1 cellular context compared by ENCODE assay signal in the genomic region with DNA sequence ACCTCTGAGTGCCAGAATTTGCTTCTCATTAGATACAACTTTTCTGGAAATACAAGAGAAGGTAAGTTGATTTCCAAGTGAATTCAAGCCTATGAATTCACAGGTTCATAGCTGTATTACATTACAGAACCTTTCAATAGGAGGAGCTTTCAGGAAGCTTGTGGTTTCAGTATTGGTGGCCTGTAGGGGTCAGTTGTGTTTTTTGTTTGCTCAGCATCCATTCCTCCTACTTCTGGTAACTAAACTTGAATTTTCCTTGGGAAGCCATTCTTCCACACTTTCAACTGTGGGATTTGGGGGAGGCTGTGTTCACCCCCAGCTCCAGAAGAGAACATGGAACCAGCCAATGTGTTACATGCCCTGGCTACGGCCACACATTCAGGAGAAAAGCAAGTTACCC.
TF ChIP-seq lines count a peak whose summit lies in the region.

No MANE protein-coding gene starts in this region.

TF ChIP-seq in SK-N-SH treated with all-trans-retinoic acid at 6 μM for 48 hours, 23 proteins besides CTCF, POLR2A, EP300 and RAD21 (continued from another document):
- TF ChIP-seq, protein P1, sequence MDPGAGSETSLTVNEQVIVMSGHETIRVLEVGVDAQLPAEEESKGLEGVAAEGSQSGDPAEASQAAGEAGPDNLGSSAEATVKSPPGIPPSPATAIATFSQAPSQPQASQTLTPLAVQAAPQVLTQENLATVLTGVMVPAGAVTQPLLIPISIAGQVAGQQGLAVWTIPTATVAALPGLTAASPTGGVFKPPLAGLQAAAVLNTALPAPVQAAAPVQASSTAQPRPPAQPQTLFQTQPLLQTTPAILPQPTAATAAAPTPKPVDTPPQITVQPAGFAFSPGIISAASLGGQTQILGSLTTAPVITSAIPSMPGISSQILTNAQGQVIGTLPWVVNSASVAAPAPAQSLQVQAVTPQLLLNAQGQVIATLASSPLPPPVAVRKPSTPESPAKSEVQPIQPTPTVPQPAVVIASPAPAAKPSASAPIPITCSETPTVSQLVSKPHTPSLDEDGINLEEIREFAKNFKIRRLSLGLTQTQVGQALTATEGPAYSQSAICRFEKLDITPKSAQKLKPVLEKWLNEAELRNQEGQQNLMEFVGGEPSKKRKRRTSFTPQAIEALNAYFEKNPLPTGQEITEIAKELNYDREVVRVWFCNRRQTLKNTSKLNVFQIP (CRISPR knock-in tag; IDR thresholded peaks at IDR 0.05; ENCODE audit: borderline replicate concordance, low read depth) = no peak
- TF ChIP-seq TCF4 (CRISPR knock-in tag; IDR thresholded peaks at IDR 0.05; ENCODE audit: borderline replicate concordance) (no peak), ZFP3 (CRISPR knock-in tag; IDR thresholded peaks at IDR 0.05) (no peak), ZFP30 (CRISPR knock-in tag; IDR thresholded peaks at IDR 0.05) (no peak), SNAI2 (CRISPR knock-in tag; IDR thresholded peaks at IDR 0.05) (no peak), OSR1 (CRISPR knock-in tag; IDR thresholded peaks at IDR 0.05) (no peak)
- TF ChIP-seq, protein P2, sequence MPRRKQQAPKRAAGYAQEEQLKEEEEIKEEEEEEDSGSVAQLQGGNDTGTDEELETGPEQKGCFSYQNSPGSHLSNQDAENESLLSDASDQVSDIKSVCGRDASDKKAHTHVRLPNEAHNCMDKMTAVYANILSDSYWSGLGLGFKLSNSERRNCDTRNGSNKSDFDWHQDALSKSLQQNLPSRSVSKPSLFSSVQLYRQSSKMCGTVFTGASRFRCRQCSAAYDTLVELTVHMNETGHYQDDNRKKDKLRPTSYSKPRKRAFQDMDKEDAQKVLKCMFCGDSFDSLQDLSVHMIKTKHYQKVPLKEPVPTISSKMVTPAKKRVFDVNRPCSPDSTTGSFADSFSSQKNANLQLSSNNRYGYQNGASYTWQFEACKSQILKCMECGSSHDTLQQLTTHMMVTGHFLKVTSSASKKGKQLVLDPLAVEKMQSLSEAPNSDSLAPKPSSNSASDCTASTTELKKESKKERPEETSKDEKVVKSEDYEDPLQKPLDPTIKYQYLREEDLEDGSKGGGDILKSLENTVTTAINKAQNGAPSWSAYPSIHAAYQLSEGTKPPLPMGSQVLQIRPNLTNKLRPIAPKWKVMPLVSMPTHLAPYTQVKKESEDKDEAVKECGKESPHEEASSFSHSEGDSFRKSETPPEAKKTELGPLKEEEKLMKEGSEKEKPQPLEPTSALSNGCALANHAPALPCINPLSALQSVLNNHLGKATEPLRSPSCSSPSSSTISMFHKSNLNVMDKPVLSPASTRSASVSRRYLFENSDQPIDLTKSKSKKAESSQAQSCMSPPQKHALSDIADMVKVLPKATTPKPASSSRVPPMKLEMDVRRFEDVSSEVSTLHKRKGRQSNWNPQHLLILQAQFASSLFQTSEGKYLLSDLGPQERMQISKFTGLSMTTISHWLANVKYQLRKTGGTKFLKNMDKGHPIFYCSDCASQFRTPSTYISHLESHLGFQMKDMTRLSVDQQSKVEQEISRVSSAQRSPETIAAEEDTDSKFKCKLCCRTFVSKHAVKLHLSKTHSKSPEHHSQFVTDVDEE (CRISPR knock-in tag; IDR thresholded peaks at IDR 0.05) = no peak
